Comparison of ENCODE assay signal across 10 cellular contexts in genomic region chr4:164768516-164768915, GRCh38. TPM values are rescaled to one million over a fixed set of nuclear protein-coding genes. Genes with fewer than 3 reads are reported as not detected.
DNase-seq lines count a peak whose midpoint lies in the region; ATAC-seq, FAIRE-seq and TF ChIP-seq lines count a peak whose summit lies in the region.
"Had no signal": no experiment of that assay in that cellular context is flagged by ENCODE, and none has a peak within 500 bp of the region (broad histone marks: within the 10 kb centered on the region; RNA-seq: fewer than 3 reads in every experiment).

No MANE protein-coding gene starts in this region.

- TF ChIP-seq POLR2A in Peyer's patch (IDR thresholded peaks at IDR 0.05), result no peak

- WGBS in hepatocyte (ENCODE audit: low lambda C conversion rate, missing lambda C conversion rate), result 42% methylated on average over 5 of the region's 5 CpGs

- TF ChIP-seq CTCF in D721Med (IDR thresholded peaks at IDR 0.05; ENCODE audit: insufficient read depth, missing control alignments), result peak; percentile 30
- peak in 4 of 6 experiments; percentile 5 to 20 (median 17) for TF ChIP-seq CTCF in Peyer's patch (IDR thresholded peaks at IDR 0.05)
- TF ChIP-seq CTCF in hepatocyte (IDR thresholded peaks at IDR 0.05; ENCODE audit: poor library complexity), result peak; percentile 53

- no peaks in the 10 kb centered on the region for H4K20me1 ChIP-seq in hepatocyte (ENCODE audit: insufficient read depth, poor library complexity, severe bottlenecking)

- H3K9me3 ChIP-seq in Peyer's patch, result no peaks in the 10 kb centered on the region
- no peaks in the 10 kb centered on the region for H3K9me3 ChIP-seq in hepatocyte (ENCODE audit: low read depth)
- H3K9me3 ChIP-seq: uterus had no signal

- H3K4me1 ChIP-seq in Peyer's patch (no peaks in the 10 kb centered on the region), hepatocyte (ENCODE audit: insufficient read depth) (no peaks in the 10 kb centered on the region)
- H3K4me1 ChIP-seq: uterus had no signal

- H3K27ac ChIP-seq in Peyer's patch, result no peak overlapping the region
- no peak overlapping the region for H3K27ac ChIP-seq in hepatocyte
- H3K27ac ChIP-seq: uterus had no signal

- no peaks in the 10 kb centered on the region for H3K79me2 ChIP-seq in hepatocyte

- H3K9me2 ChIP-seq in hepatocyte (replicated peaks; ENCODE audit: insufficient read depth), result no peaks in the 10 kb centered on the region

- no peak for FAIRE-seq in D721Med (lab: Jason Lieb, UNC)

- no peak for DNase-seq in D721Med (ENCODE audit: insufficient read length, low spot score)
- peak; percentile 23 for DNase-seq in H7
- DNase-seq in Peyer's patch, result no peak
- DNase-seq in hepatocyte (ENCODE audit: low spot score), result peak; percentile 14
- no peak for DNase-seq in RPMI8226
- DNase-seq in dedifferentiated amniotic fluid mesenchymal stem cell (ENCODE audit: extremely low spot score), result no peak
- no peak for DNase-seq in T1000 (lab: John Stamatoyannopoulos, UW)
- DNase-seq: NCI-H1092 treated with DMSO at 0.1 percent for 48 hours, uterus had no signal

- no peak overlapping the region for H3K4me3 ChIP-seq in H7 (ENCODE audit: insufficient read depth, low read depth, low read length)
- H3K4me3 ChIP-seq in Peyer's patch, result no peak overlapping the region
- H3K4me3 ChIP-seq in hepatocyte, result no peak overlapping the region
- H3K4me3 ChIP-seq: uterus had no signal

- no peak overlapping the region for H3K4me2 ChIP-seq in hepatocyte

- H3K36me3 ChIP-seq in H7 (replicated peaks; ENCODE audit: control insufficient read depth, insufficient read depth, low read length) (no peaks in the 10 kb centered on the region), Peyer's patch (no peaks in the 10 kb centered on the region), hepatocyte (replicated peaks; ENCODE audit: insufficient read depth, low read depth) (no peaks in the 10 kb centered on the region)
- H3K36me3 ChIP-seq: uterus had no signal

- no peak overlapping the region for H2AFZ ChIP-seq in hepatocyte

- no peak for ATAC-seq in HG02970 (IDR thresholded peaks at IDR 0.05; ENCODE audit: low FRiP score, unreplicated experiment)

- no peaks in the 10 kb centered on the region for H3K27me3 ChIP-seq in H7 (ENCODE audit: control insufficient read depth, insufficient read depth, low read length)
- no peaks in the 10 kb centered on the region for H3K27me3 ChIP-seq in Peyer's patch
- no peaks in the 10 kb centered on the region for H3K27me3 ChIP-seq in hepatocyte
- H3K27me3 ChIP-seq: uterus had no signal

RNA-seq across cellular contexts. Expression of gene SMIM31, which starts 14.6 kb away (rescaled TPM):
- not detected in 2 replicates for total RNA-seq in H7 (2014; rRNA removed; shearing (Covaris generic))
- total RNA-seq in Peyer's patch, result 10 to 100 TPM in 3 of 4 donors, 1 to 10 TPM in 1; 6.6 to 17.3 (median 16.5) TPM
- total RNA-seq in hepatocyte, result 0.43 and 0.44 TPM in 2 replicates
- polyA plus RNA-seq in hepatocyte, result 0.23 and 0.51 TPM in 2 replicates
- total RNA-seq: uterus had no signal

Comparison
In these comparisons a context has a peak if more than half of its experiments do, and no peak if none do; other contexts are left out.
1. DNase-seq: peak in H7 (single experiment) and hepatocyte (single experiment); none in D721Med (single experiment), Peyer's patch (0 of 3), RPMI8226 (single experiment), dedifferentiated amniotic fluid mesenchymal stem cell (single experiment) and T1000 (single experiment).
2. Peak in every context shown above with its lines, with median percentiles within 50 percentile points of each other: CTCF ChIP-seq.